ENCODE assay signal across 9 cellular contexts in the genomic region with DNA sequence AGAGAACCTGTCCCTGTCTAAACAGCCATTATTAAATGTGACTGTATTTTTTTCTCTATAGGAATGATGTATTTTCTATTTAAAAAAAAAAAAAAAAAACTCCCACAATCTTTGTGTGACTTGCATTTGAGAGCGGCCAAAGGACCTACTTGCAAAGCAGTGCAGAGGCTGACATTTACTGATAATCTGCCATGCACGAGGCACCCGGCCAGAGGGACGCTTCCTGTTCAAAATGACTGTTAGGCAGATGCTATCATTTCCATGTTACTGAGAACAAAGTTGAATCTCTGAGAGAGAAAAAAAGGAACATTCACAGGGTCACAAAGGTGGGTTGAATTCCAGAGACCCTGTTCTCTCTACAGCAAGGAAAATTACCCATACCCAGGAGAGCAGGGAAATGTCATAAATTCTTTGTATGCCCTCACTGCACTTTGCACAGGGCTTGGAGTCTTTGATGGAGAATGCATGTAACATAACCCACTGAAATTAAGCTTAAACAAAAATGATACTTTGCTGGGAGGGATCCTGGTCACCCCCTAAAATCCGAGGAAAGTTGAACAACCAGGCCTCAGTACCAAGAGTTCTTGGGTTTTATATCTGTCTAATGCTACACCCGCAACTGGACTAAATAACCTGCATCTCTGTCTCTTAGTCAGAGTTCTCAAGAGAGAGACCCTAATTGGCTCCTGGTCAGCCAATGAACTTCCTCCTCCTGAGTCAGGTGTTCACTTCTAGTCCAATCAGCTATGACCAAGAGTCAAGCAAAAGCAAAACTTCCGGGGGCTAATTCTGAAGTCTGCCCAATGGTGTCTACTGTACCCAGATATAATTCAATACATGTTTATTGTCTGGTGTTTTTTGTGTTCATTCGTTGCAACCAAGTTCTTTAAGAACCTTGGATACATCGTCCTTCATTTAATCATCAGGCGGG.
A peak's percentile ranks its signal among the peaks of the same experiment; 100 is the strongest.
DNase-seq lines count a peak whose midpoint lies in the region; ATAC-seq and TF ChIP-seq lines count a peak whose summit lies in the region.
"Had no signal": no experiment of that assay in that cellular context is flagged by ENCODE, and none has a peak within 500 bp of the region (broad histone marks: within the 10 kb centered on the region; RNA-seq: fewer than 3 reads in every experiment).

No MANE protein-coding gene starts in this region.

- H3K9ac ChIP-seq in Loucy (ENCODE audit: low read depth, low read length, poor library complexity, severe bottlenecking) = peak overlapping the region; percentile 80
- H3K9ac ChIP-seq in colonic mucosa (ENCODE audit: low read depth in 2 of 2, low read length in 2 of 2) = no peak overlapping the region

- H3K4me3 ChIP-seq in Loucy (ENCODE audit: low read length, poor library complexity, severe bottlenecking) = peak overlapping the region; percentile 49
- no peak overlapping the region for H3K4me3 ChIP-seq in colonic mucosa
- H3K4me3 ChIP-seq in HAP-1 = no peak overlapping the region
- H3K4me3 ChIP-seq in transverse colon = no peak overlapping the region

- no peak for TF ChIP-seq CTCF in Loucy (conservative IDR thresholded peaks at IDR 0.05; ENCODE audit: low read length)
- TF ChIP-seq CTCF in colonic mucosa (IDR thresholded peaks at IDR 0.05) = no peak
- no peak for TF ChIP-seq CTCF in transverse colon (IDR thresholded peaks at IDR 0.05)

- peaks cover 12% of the 10 kb centered on the region; the same call in 1 of the 2 replicates for H3F3A ChIP-seq in Loucy (ENCODE audit: low read depth)

- H3K27me3 ChIP-seq in Loucy (ENCODE audit: insufficient read depth, low read length, poor library complexity, severe bottlenecking) (no peaks in the 10 kb centered on the region), colonic mucosa (no peaks in the 10 kb centered on the region), HAP-1 (ENCODE audit: low read depth) (peaks cover 4% of the 10 kb centered on the region; the same call in 1 of the 2 replicates), transverse colon (no peaks in the 10 kb centered on the region)

- no peaks in the 10 kb centered on the region for H3K9me2 ChIP-seq in Loucy (replicated peaks; ENCODE audit: low read depth, low read length)

- ATAC-seq in GM21526 (IDR thresholded peaks at IDR 0.05; ENCODE audit: low FRiP score, unreplicated experiment) = no peak
- no peak for ATAC-seq in HG03571 (IDR thresholded peaks at IDR 0.05; ENCODE audit: unreplicated experiment)

- H3K4me2 ChIP-seq in Loucy (ENCODE audit: low read depth, low read length, poor library complexity, severe bottlenecking) = peak overlapping the region; percentile 75

- H3K27ac ChIP-seq in colonic mucosa = no peak overlapping the region
- H3K27ac ChIP-seq in transverse colon = peak overlapping the region in 1 of 4 donors; percentile 18

- no peaks in the 10 kb centered on the region for H4K20me1 ChIP-seq in Loucy (ENCODE audit: insufficient read depth, low read length, poor library complexity, severe bottlenecking)

- intact Hi-C loops in colonic mucosa (cut with DNase I) = loop anchor here (2.0 kb wide), 1 partner anchor 311 kb away; no protein-coding TSS in a partner anchor
- intact Hi-C loops in transverse colon (cut with DNase I; ENCODE audit: low total_unique reads) = no loop called here

- no peak for TF ChIP-seq EP300 in transverse colon (IDR thresholded peaks at IDR 0.05; ENCODE audit: low read depth)

- H3K9me3 ChIP-seq in Loucy (ENCODE audit: insufficient read depth, low read depth, low read length) = no peaks in the 10 kb centered on the region
- H3K9me3 ChIP-seq in colonic mucosa = no peaks in the 10 kb centered on the region
- H3K9me3 ChIP-seq in HAP-1 = no peaks in the 10 kb centered on the region
- H3K9me3 ChIP-seq in transverse colon = no peaks in the 10 kb centered on the region

- in situ Hi-C loops in HAP-1 (cut with MboI; ENCODE audit: low sequenced_read_pairs) = loop anchor here (5.0 kb wide), 1 partner anchor 311 kb away; no protein-coding TSS in a partner anchor
- in situ Hi-C loops in transverse colon (cut with MboI; ENCODE audit: low pct_ligation_motif_present in 1 of 4, low pct_unique_long_range_greater_than_20kb in 1 of 4, low sequenced_read_pairs in 3 of 4) = loop anchor here (5.0 to 10.0 kb wide), 3 partner anchors 309 to 316 kb away; no protein-coding TSS in a partner anchor

- WGBS in transverse colon (ENCODE audit: low coverage in 1 of 2), 2 donors = 47 to 61% methylated on average over 7 to 10 of the region's 10 CpGs

- no peak for TF ChIP-seq POLR2A in transverse colon (IDR thresholded peaks at IDR 0.05)

- DNase-seq in ELR (ENCODE audit: low read depth) = peak; percentile 34
- peak; percentile 33 for DNase-seq in colonic mucosa
- DNase-seq in myocyte (ENCODE audit: low read depth) = peak; percentile 8
- DNase-seq in HAP-1 (ENCODE audit: low spot score in 2 of 2) = no peak
- no peak for DNase-seq in transverse colon
- DNase-seq: SIG-M5 had no signal

- peaks cover 48% of the 10 kb centered on the region for H3K4me1 ChIP-seq in Loucy (ENCODE audit: insufficient read depth, low read length, poor library complexity, severe bottlenecking)
- no peaks in the 10 kb centered on the region for H3K4me1 ChIP-seq in colonic mucosa
- H3K4me1 ChIP-seq in HAP-1 = peaks cover 10% of the 10 kb centered on the region
- peaks cover 0 to 8% (median 4%) of the 10 kb centered on the region in 4 donors for H3K4me1 ChIP-seq in transverse colon

- H3K36me3 ChIP-seq in Loucy (ENCODE audit: insufficient read depth, low read length) = no peaks in the 10 kb centered on the region
- H3K36me3 ChIP-seq in colonic mucosa = no peaks in the 10 kb centered on the region
- no peaks in the 10 kb centered on the region for H3K36me3 ChIP-seq in HAP-1 (replicated peaks)
- no peaks in the 10 kb centered on the region for H3K36me3 ChIP-seq in transverse colon

- H2AFZ ChIP-seq in Loucy (ENCODE audit: low read length) = peak overlapping the region; percentile 73

- H3K79me2 ChIP-seq in Loucy (ENCODE audit: insufficient read depth, low read length) = no peaks in the 10 kb centered on the region

Comparison
In these comparisons a context has a peak if more than half of its experiments do, and no peak if none do; other contexts are left out.
1. DNase-seq: peak in ELR (single experiment), colonic mucosa (single experiment) and myocyte (single experiment); none in HAP-1 (0 of 2) and transverse colon (single experiment).